2 cellular contexts compared by ENCODE assay signal in genomic region chr20:15236812-15237211, GRCh38.
TF ChIP-seq lines count a peak whose summit lies in the region.

No MANE protein-coding gene starts in this region.

TF ChIP-seq in GM23338, 12 proteins besides CTCF, POLR2A, EP300 and RAD21 (continued from another document):
- TF ChIP-seq REST (IDR thresholded peaks at IDR 0.05; ENCODE audit: unreplicated experiment) (no peak), JUNB (IDR thresholded peaks at IDR 0.05; ENCODE audit: unreplicated experiment) (no peak), ZNF114 (CRISPR knock-in tag; IDR thresholded peaks at IDR 0.05) (no peak), NANOG (IDR thresholded peaks at IDR 0.05; ENCODE audit: borderline replicate concordance) (no peak)

TF ChIP-seq in GM12878, 131 proteins besides CTCF, POLR2A, EP300 and RAD21 (continued from another document):
- no peak for TF ChIP-seq PBX3 (IDR thresholded peaks at IDR 0.05; ENCODE audit: insufficient replicate concordance, low read depth, low read length)
- no peak for TF ChIP-seq NFXL1 (IDR thresholded peaks at IDR 0.05; ENCODE audit: borderline replicate concordance)
- TF ChIP-seq SMC3 (IDR thresholded peaks at IDR 0.05; ENCODE audit: borderline replicate concordance, low read length) = peak; percentile 70
- no peak for TF ChIP-seq JUNB (IDR thresholded peaks at IDR 0.05)
